ENCODE assay signal across 1 cellular context in genomic region chr6:20402181-20403079, GRCh38.
TF ChIP-seq lines count a peak whose summit lies in the region.

No MANE protein-coding gene starts in this region.

TF ChIP-seq in HEK293, 187 proteins besides CTCF, POLR2A, EP300 and RAD21 (continued from another document and continues in another):
- TF ChIP-seq YY1 (tag by site-specific recombination; IDR thresholded peaks at IDR 0.05) = 0 out of 2 replicates have a peak, but pooled peaks have one; percentile 8
- no peak for TF ChIP-seq ZNF311 (tag by site-specific recombination; IDR thresholded peaks at IDR 0.05; ENCODE audit: borderline replicate concordance)
- TF ChIP-seq SP7 (tag by site-specific recombination; IDR thresholded peaks at IDR 0.05) = no peak
- no peak for TF ChIP-seq ZNF211 (tag by site-specific recombination; IDR thresholded peaks at IDR 0.05; ENCODE audit: low read depth)
- no peak for TF ChIP-seq TCF7L2 (IDR thresholded peaks at IDR 0.05; ENCODE audit: borderline replicate concordance, low read depth, low read length)
- TF ChIP-seq ZNF707 (tag by site-specific recombination; IDR thresholded peaks at IDR 0.05) = no peak
- 0 out of 2 replicates have a peak, but pooled peaks have one; percentile 8 for TF ChIP-seq ZFP37 (tag by site-specific recombination; IDR thresholded peaks at IDR 0.05)
- TF ChIP-seq, protein P1, sequence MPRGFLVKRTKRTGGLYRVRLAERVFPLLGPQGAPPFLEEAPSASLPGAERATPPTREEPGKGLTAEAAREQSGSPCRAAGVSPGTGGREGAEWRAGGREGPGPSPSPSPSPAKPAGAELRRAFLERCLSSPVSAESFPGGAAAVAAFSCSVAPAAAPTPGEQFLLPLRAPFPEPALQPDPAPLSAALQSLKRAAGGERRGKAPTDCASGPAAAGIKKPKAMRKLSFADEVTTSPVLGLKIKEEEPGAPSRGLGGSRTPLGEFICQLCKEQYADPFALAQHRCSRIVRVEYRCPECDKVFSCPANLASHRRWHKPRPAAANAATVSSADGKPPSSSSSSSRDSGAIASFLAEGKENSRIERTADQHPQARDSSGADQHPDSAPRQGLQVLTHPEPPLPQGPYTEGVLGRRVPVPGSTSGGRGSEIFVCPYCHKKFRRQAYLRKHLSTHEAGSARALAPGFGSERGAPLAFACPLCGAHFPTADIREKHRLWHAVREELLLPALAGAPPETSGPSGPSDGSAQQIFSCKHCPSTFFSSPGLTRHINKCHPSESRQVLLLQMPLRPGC (tag by site-specific recombination; IDR thresholded peaks at IDR 0.05) = no peak
- peak; percentile 10; the same call in 1 of the 2 replicates for TF ChIP-seq ZXDB (tag by site-specific recombination; IDR thresholded peaks at IDR 0.05)
- no peak for TF ChIP-seq ZSCAN23 (tag by site-specific recombination; IDR thresholded peaks at IDR 0.05)
- TF ChIP-seq SP3 (tag by site-specific recombination; IDR thresholded peaks at IDR 0.05) = no peak; the same call in 1 of the 2 replicates
- TF ChIP-seq ZNF175 (tag by site-specific recombination; IDR thresholded peaks at IDR 0.05) = no peak
- no peak for TF ChIP-seq ZNF133 (tag by site-specific recombination; IDR thresholded peaks at IDR 0.05)
- TF ChIP-seq IKZF3 (tag by site-specific recombination; IDR thresholded peaks at IDR 0.05) = peak; percentile 67; the same call in 1 of the 2 replicates
- TF ChIP-seq ZNF76 (tag by site-specific recombination; IDR thresholded peaks at IDR 0.05; ENCODE audit: borderline replicate concordance, low read depth) = no peak
- no peak for TF ChIP-seq ZNF555 (tag by site-specific recombination; conservative IDR thresholded peaks at IDR 0.05)
- TF ChIP-seq ZNF48 (tag by site-specific recombination; IDR thresholded peaks at IDR 0.05) = no peak
- TF ChIP-seq MYNN (tag by site-specific recombination; IDR thresholded peaks at IDR 0.05; ENCODE audit: borderline replicate concordance) = no peak
- no peak for TF ChIP-seq ZNF596 (tag by site-specific recombination; IDR thresholded peaks at IDR 0.05)
- no peak; the same call in 1 of the 2 replicates for TF ChIP-seq ZNF121 (tag by site-specific recombination; IDR thresholded peaks at IDR 0.05)
- TF ChIP-seq ZNF292 (tag by site-specific recombination; IDR thresholded peaks at IDR 0.05; ENCODE audit: borderline replicate concordance, low read depth) = no peak
- peak; percentile 29 for TF ChIP-seq ZNF398 (tag by site-specific recombination; IDR thresholded peaks at IDR 0.05)
- TF ChIP-seq MEIS1 (CRISPR knock-in tag; IDR thresholded peaks at IDR 0.05; ENCODE audit: borderline replicate concordance) = 0 out of 2 replicates have a peak, but pooled peaks have one; percentile 31
- TF ChIP-seq ZFP69B (tag by site-specific recombination; IDR thresholded peaks at IDR 0.05) = 0 out of 2 replicates have a peak, but pooled peaks have one; percentile 6
- TF ChIP-seq ZBTB20 (tag by site-specific recombination; IDR thresholded peaks at IDR 0.05) = no peak
- TF ChIP-seq HOXA7 (CRISPR knock-in tag; IDR thresholded peaks at IDR 0.05; ENCODE audit: borderline replicate concordance) = no peak
- no peak for TF ChIP-seq ZBTB48 (tag by site-specific recombination; IDR thresholded peaks at IDR 0.05)
- no peak for TF ChIP-seq ZNF404 (tag by site-specific recombination; IDR thresholded peaks at IDR 0.05)
- no peak; the same call in 1 of the 2 replicates for TF ChIP-seq KLF1 (tag by site-specific recombination; IDR thresholded peaks at IDR 0.05)
- TF ChIP-seq, protein P2, sequence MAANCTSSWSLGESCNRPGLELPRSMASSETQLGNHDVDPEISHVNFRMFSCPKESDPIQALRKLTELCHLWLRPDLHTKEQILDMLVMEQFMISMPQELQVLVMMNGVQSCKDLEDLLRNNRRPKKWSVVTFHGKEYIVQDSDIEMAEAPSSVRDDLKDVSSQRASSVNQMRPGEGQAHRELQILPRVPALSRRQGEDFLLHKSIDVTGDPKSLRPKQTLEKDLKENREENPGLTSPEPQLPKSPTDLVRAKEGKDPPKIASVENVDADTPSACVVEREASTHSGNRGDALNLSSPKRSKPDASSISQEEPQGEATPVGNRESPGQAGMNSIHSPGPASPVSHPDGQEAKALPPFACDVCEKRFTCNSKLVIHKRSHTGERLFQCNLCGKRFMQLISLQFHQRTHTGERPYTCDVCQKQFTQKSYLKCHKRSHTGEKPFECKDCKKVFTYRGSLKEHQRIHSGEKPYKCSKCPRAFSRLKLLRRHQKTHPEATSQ (tag by site-specific recombination; IDR thresholded peaks at IDR 0.05) = no peak
- TF ChIP-seq SCRT1 (tag by site-specific recombination; IDR thresholded peaks at IDR 0.05; ENCODE audit: borderline replicate concordance) = no peak
- TF ChIP-seq ZNF266 (tag by site-specific recombination; IDR thresholded peaks at IDR 0.05; ENCODE audit: low read depth) = no peak
- TF ChIP-seq GLIS1 (tag by site-specific recombination; IDR thresholded peaks at IDR 0.05) = no peak
- TF ChIP-seq ZNF658 (tag by site-specific recombination; IDR thresholded peaks at IDR 0.05) = no peak
- TF ChIP-seq ZNF221 (tag by site-specific recombination; IDR thresholded peaks at IDR 0.05; ENCODE audit: borderline replicate concordance) = no peak
- no peak for TF ChIP-seq ZBTB8A (tag by site-specific recombination; IDR thresholded peaks at IDR 0.05)
- no peak for TF ChIP-seq ZNF664 (tag by site-specific recombination; IDR thresholded peaks at IDR 0.05)
- TF ChIP-seq ZNF132 (tag by site-specific recombination; IDR thresholded peaks at IDR 0.05; ENCODE audit: borderline replicate concordance) = no peak
- TF ChIP-seq SETDB1 (IDR thresholded peaks at IDR 0.05; ENCODE audit: insufficient read length, low read length) = no peak
- no peak for TF ChIP-seq AEBP2 (tag by site-specific recombination; IDR thresholded peaks at IDR 0.05; ENCODE audit: borderline replicate concordance)
- TF ChIP-seq, protein P3, sequence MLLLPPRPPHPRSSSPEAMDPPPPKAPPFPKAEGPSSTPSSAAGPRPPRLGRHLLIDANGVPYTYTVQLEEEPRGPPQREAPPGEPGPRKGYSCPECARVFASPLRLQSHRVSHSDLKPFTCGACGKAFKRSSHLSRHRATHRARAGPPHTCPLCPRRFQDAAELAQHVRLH (tag by site-specific recombination; IDR thresholded peaks at IDR 0.05) = no peak
- TF ChIP-seq, protein P4, sequence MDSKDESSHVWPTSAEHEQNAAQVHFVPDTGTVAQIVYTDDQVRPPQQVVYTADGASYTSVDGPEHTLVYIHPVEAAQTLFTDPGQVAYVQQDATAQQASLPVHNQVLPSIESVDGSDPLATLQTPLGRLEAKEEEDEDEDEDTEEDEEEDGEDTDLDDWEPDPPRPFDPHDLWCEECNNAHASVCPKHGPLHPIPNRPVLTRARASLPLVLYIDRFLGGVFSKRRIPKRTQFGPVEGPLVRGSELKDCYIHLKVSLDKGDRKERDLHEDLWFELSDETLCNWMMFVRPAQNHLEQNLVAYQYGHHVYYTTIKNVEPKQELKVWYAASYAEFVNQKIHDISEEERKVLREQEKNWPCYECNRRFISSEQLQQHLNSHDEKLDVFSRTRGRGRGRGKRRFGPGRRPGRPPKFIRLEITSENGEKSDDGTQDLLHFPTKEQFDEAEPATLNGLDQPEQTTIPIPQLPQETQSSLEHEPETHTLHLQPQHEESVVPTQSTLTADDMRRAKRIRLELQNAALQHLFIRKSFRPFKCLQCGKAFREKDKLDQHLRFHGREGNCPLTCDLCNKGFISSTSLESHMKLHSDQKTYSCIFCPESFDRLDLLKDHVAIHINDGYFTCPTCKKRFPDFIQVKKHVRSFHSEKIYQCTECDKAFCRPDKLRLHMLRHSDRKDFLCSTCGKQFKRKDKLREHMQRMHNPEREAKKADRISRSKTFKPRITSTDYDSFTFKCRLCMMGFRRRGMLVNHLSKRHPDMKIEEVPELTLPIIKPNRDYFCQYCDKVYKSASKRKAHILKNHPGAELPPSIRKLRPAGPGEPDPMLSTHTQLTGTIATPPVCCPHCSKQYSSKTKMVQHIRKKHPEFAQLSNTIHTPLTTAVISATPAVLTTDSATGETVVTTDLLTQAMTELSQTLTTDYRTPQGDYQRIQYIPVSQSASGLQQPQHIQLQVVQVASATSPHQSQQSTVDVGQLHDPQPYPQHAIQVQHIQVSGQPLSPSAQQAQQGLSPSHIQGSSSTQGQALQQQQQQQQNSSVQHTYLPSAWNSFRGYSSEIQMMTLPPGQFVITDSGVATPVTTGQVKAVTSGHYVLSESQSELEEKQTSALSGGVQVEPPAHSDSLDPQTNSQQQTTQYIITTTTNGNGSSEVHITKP (tag by site-specific recombination; IDR thresholded peaks at IDR 0.05) = peak; percentile 76
- TF ChIP-seq ZNF558 (tag by site-specific recombination; IDR thresholded peaks at IDR 0.05) = no peak
- TF ChIP-seq ZNF174 (tag by site-specific recombination; IDR thresholded peaks at IDR 0.05) = no peak
- TF ChIP-seq, protein P5, sequence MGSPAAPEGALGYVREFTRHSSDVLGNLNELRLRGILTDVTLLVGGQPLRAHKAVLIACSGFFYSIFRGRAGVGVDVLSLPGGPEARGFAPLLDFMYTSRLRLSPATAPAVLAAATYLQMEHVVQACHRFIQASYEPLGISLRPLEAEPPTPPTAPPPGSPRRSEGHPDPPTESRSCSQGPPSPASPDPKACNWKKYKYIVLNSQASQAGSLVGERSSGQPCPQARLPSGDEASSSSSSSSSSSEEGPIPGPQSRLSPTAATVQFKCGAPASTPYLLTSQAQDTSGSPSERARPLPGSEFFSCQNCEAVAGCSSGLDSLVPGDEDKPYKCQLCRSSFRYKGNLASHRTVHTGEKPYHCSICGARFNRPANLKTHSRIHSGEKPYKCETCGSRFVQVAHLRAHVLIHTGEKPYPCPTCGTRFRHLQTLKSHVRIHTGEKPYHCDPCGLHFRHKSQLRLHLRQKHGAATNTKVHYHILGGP (tag by site-specific recombination; IDR thresholded peaks at IDR 0.05) = no peak
- no peak for TF ChIP-seq ZNF510 (tag by site-specific recombination; IDR thresholded peaks at IDR 0.05; ENCODE audit: insufficient replicate concordance)
- TF ChIP-seq ZNF350 (tag by site-specific recombination; IDR thresholded peaks at IDR 0.05) = no peak
- TF ChIP-seq KLF8 (tag by site-specific recombination; IDR thresholded peaks at IDR 0.05) = peak; percentile 39; the same call in 1 of the 2 replicates
- TF ChIP-seq ZNF449 (tag by site-specific recombination; IDR thresholded peaks at IDR 0.05) = 0 out of 2 replicates have a peak, but pooled peaks have one; percentile 6
- no peak for TF ChIP-seq ZNF274 (IDR thresholded peaks at IDR 0.05; ENCODE audit: low read length)
- TF ChIP-seq ZNF274 (tag by site-specific recombination; IDR thresholded peaks at IDR 0.05; ENCODE audit: borderline replicate concordance) = no peak
- TF ChIP-seq ZNF624 (tag by site-specific recombination; IDR thresholded peaks at IDR 0.05) = no peak
- TF ChIP-seq, protein P6, sequence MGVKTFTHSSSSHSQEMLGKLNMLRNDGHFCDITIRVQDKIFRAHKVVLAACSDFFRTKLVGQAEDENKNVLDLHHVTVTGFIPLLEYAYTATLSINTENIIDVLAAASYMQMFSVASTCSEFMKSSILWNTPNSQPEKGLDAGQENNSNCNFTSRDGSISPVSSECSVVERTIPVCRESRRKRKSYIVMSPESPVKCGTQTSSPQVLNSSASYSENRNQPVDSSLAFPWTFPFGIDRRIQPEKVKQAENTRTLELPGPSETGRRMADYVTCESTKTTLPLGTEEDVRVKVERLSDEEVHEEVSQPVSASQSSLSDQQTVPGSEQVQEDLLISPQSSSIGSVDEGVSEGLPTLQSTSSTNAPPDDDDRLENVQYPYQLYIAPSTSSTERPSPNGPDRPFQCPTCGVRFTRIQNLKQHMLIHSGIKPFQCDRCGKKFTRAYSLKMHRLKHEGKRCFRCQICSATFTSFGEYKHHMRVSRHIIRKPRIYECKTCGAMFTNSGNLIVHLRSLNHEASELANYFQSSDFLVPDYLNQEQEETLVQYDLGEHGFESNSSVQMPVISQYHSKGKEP (tag by site-specific recombination; IDR thresholded peaks at IDR 0.05) = no peak
- no peak for TF ChIP-seq ZBTB7A (tag by site-specific recombination; IDR thresholded peaks at IDR 0.05; ENCODE audit: low read depth)
- no peak for TF ChIP-seq ZNF362 (tag by site-specific recombination; IDR thresholded peaks at IDR 0.05)
- no peak for TF ChIP-seq ZNF623 (tag by site-specific recombination; IDR thresholded peaks at IDR 0.05)
